7 cellular contexts compared by ENCODE assay signal in genomic region chr10:69328888-69329287, GRCh38. TPM values are rescaled to one million over a fixed set of nuclear protein-coding genes. Genes with fewer than 3 reads are reported as not detected.
DNase-seq lines count a peak whose midpoint lies in the region; ATAC-seq and TF ChIP-seq lines count a peak whose summit lies in the region.
"Not testable (repeated sequence)": the region's sequence is repeated elsewhere in the genome, so short reads cannot be mapped to it uniquely, and the experiment has no call there.

No MANE protein-coding gene starts in this region.

- not testable (repeated sequence) for H3T11ph ChIP-seq in H9 (ENCODE audit: low read length)

- not testable (repeated sequence) for H3K23me2 ChIP-seq in H9 (ENCODE audit: insufficient read length, low read depth, low read length, poor library complexity, severe bottlenecking)

- not testable (repeated sequence) for H3K18ac ChIP-seq in H9 (ENCODE audit: insufficient read length, low read depth, low read length)

- H3K4me3 ChIP-seq in iPS-20b (ENCODE audit: low read length) = not testable (repeated sequence)

- not testable (repeated sequence) for H3K56ac ChIP-seq in H9 (ENCODE audit: insufficient read length, low read depth, low read length)

- H2BK5ac ChIP-seq in H9 (ENCODE audit: insufficient read length, low read length) = not testable (repeated sequence)

- not testable (repeated sequence) for H4K20me1 ChIP-seq in H9 (ENCODE audit: control insufficient read depth, insufficient read depth, insufficient read length)

- POLR2A ChIA-PET in activated CD4-positive, alpha-beta T cell treated with anti-CD3 and anti-CD28 coated beads for 36 hours (lab: Charles Lee) = interaction anchor here (1.6 to 1.7 kb wide), 2 partner anchors 10 to 11 kb away, joined by 4 to 5 read pairs; no protein-coding TSS in a partner anchor

- H3K4me2 ChIP-seq in H9 (ENCODE audit: insufficient read depth, insufficient read length, low read length) = not testable (repeated sequence)

- H2BK12ac ChIP-seq in H9 (ENCODE audit: insufficient read length, low read depth, low read length) = not testable (repeated sequence)

- not testable (repeated sequence) for DNase-seq in H9; activated CD4-positive, alpha-beta T cell treated with anti-CD3 and anti-CD28 coated beads for 36 hours; activated naive CD8-positive, alpha-beta T cell treated with anti-CD3 and anti-CD28 coated beads for 36 hours; effector memory CD8-positive, alpha-beta T cell; natural killer cell treated with Interleukin-12 subunit alpha and Interleukin-12 subunit beta and Interleukin-15 and Interleukin-18, amount 100 ng/mL, for 72 hours (ENCODE audit: low spot score)

- H3K9ac ChIP-seq in H9 (ENCODE audit: extremely low read depth, insufficient read length, low read length) = not testable (repeated sequence)
- H3K9ac ChIP-seq in iPS-20b (ENCODE audit: low read depth, low read length) = peak overlapping the region; percentile 62; the same call in 1 of the 2 replicates

- not testable (repeated sequence) for H2BK120ac ChIP-seq in H9 (ENCODE audit: low read depth, low read length, poor library complexity, severe bottlenecking)

- H2AK5ac ChIP-seq in H9 (ENCODE audit: insufficient read length, low read length) = not testable (repeated sequence)

- not testable (repeated sequence) for H2BK20ac ChIP-seq in H9 (ENCODE audit: low read depth, low read length, poor library complexity, severe bottlenecking)

- H3K9me3 Mint-ChIP-seq in H9; activated CD4-positive, alpha-beta T cell treated with anti-CD3 and anti-CD28 coated beads for 36 hours (ENCODE audit: low read depth); activated naive CD8-positive, alpha-beta T cell treated with anti-CD3 and anti-CD28 coated beads for 36 hours; effector memory CD8-positive, alpha-beta T cell; natural killer cell treated with Interleukin-12 subunit alpha and Interleukin-12 subunit beta and Interleukin-15 and Interleukin-18, amount 100 ng/mL, for 72 hours; stimulated activated memory B cell treated with anti-CD40 and anti-IgM and Interleukin-4, amounts not matched to agents 10 μg/mL and 1 μg/mL and 100 μg/mL, for 72 hours: not testable (repeated sequence)

- WGBS in H9 (ENCODE audit: extremely low coverage, insufficient read length, low lambda C conversion rate) = no CpG with 5 or more reads among the region's 2 CpGs

- H3K79me1 ChIP-seq in H9 (ENCODE audit: insufficient read depth, low read depth, low read length, poor library complexity, severe bottlenecking) = not testable (repeated sequence)

- H4K8ac ChIP-seq in H9 (replicated peaks; ENCODE audit: insufficient read length, low read depth, low read length) = not testable (repeated sequence)

- H3K4me1 Mint-ChIP-seq in H9 = peaks cover 73 to 87% of the 10 kb centered on the region in 2 experiments
- peaks cover 70% of the 10 kb centered on the region for H3K4me1 Mint-ChIP-seq in activated CD4-positive, alpha-beta T cell treated with anti-CD3 and anti-CD28 coated beads for 36 hours
- H3K4me1 Mint-ChIP-seq in activated naive CD8-positive, alpha-beta T cell treated with anti-CD3 and anti-CD28 coated beads for 36 hours = peaks cover 61% of the 10 kb centered on the region
- H3K4me1 Mint-ChIP-seq in effector memory CD8-positive, alpha-beta T cell (ENCODE audit: low read depth in 2 of 2) = peaks cover 35 to 50% of the 10 kb centered on the region in 2 donors
- peaks cover 37 to 41% of the 10 kb centered on the region in 2 donors for H3K4me1 Mint-ChIP-seq in natural killer cell treated with Interleukin-12 subunit alpha and Interleukin-12 subunit beta and Interleukin-15 and Interleukin-18, amount 100 ng/mL, for 72 hours (ENCODE audit: low read depth in 2 of 2)
- peaks cover 59% of the 10 kb centered on the region for H3K4me1 Mint-ChIP-seq in stimulated activated memory B cell treated with anti-CD40 and anti-IgM and Interleukin-4, amounts not matched to agents 10 μg/mL and 1 μg/mL and 100 μg/mL, for 72 hours

- not testable (repeated sequence) for ATAC-seq in activated CD4-positive, alpha-beta T cell treated with anti-CD3 and anti-CD28 coated beads for 36 hours; effector memory CD8-positive, alpha-beta T cell (replicated peaks); natural killer cell treated with Interleukin-12 subunit alpha and Interleukin-12 subunit beta and Interleukin-15 and Interleukin-18, amount 100 ng/mL, for 72 hours; stimulated activated memory B cell treated with anti-CD40 and anti-IgM and Interleukin-4, amounts not matched to agents 10 μg/mL and 1 μg/mL and 100 μg/mL, for 72 hours

- not testable (repeated sequence) for H3K27me3 ChIP-seq in H9 (ENCODE audit: insufficient read depth, low read length); iPS-20b (ENCODE audit: insufficient read depth, low read length)

- peak overlapping the region; percentile 94 to 100 (median 96) for H3K27ac Mint-ChIP-seq in H9
- peak overlapping the region; percentile 89 for H3K27ac Mint-ChIP-seq in activated CD4-positive, alpha-beta T cell treated with anti-CD3 and anti-CD28 coated beads for 36 hours
- peak overlapping the region; percentile 85 for H3K27ac Mint-ChIP-seq in activated naive CD8-positive, alpha-beta T cell treated with anti-CD3 and anti-CD28 coated beads for 36 hours
- H3K27ac Mint-ChIP-seq in effector memory CD8-positive, alpha-beta T cell = peak overlapping the region; percentile 69 to 89
- peak overlapping the region; percentile 44 to 72 for H3K27ac Mint-ChIP-seq in natural killer cell treated with Interleukin-12 subunit alpha and Interleukin-12 subunit beta and Interleukin-15 and Interleukin-18, amount 100 ng/mL, for 72 hours
- H3K27ac Mint-ChIP-seq in stimulated activated memory B cell treated with anti-CD40 and anti-IgM and Interleukin-4, amounts not matched to agents 10 μg/mL and 1 μg/mL and 100 μg/mL, for 72 hours = peak overlapping the region; percentile 85

- not testable (repeated sequence) for H3K9me3 ChIP-seq in H9 (ENCODE audit: control insufficient read depth, low read depth, low read length); iPS-20b (ENCODE audit: insufficient read depth, low read depth, low read length)

- H3K4me1 ChIP-seq in H9 (ENCODE audit: insufficient read depth, low read length) (peaks cover 41% of the 10 kb centered on the region), iPS-20b (ENCODE audit: insufficient read depth, low read length) (peaks cover 60% of the 10 kb centered on the region)

- H3K4me3 Mint-ChIP-seq in H9 = peak overlapping the region; percentile 29 to 62; a peak in 4 of 5 replicates
- H3K4me3 Mint-ChIP-seq in activated CD4-positive, alpha-beta T cell treated with anti-CD3 and anti-CD28 coated beads for 36 hours = not testable (repeated sequence)
- peak overlapping the region; percentile 29 for H3K4me3 Mint-ChIP-seq in activated naive CD8-positive, alpha-beta T cell treated with anti-CD3 and anti-CD28 coated beads for 36 hours
- H3K4me3 Mint-ChIP-seq in effector memory CD8-positive, alpha-beta T cell = peak overlapping the region; percentile 22 to 62
- peak overlapping the region; percentile 52 for H3K4me3 Mint-ChIP-seq in natural killer cell treated with Interleukin-12 subunit alpha and Interleukin-12 subunit beta and Interleukin-15 and Interleukin-18, amount 100 ng/mL, for 72 hours
- peak overlapping the region; percentile 32 for H3K4me3 Mint-ChIP-seq in stimulated activated memory B cell treated with anti-CD40 and anti-IgM and Interleukin-4, amounts not matched to agents 10 μg/mL and 1 μg/mL and 100 μg/mL, for 72 hours

- H2BK15ac ChIP-seq in H9 (ENCODE audit: low read depth, low read length) = not testable (repeated sequence)

- CTCF ChIA-PET in activated CD4-positive, alpha-beta T cell treated with anti-CD3 and anti-CD28 coated beads for 36 hours (lab: Charles Lee) = interaction anchor here (1.9 kb wide), 1 partner anchor 12 kb away, joined by 11 read pairs; no protein-coding TSS in a partner anchor

- not testable (repeated sequence) for H3K27me3 Mint-ChIP-seq in H9 (ENCODE audit: low read depth); activated CD4-positive, alpha-beta T cell treated with anti-CD3 and anti-CD28 coated beads for 36 hours; activated naive CD8-positive, alpha-beta T cell treated with anti-CD3 and anti-CD28 coated beads for 36 hours; effector memory CD8-positive, alpha-beta T cell; natural killer cell treated with Interleukin-12 subunit alpha and Interleukin-12 subunit beta and Interleukin-15 and Interleukin-18, amount 100 ng/mL, for 72 hours; stimulated activated memory B cell treated with anti-CD40 and anti-IgM and Interleukin-4, amounts not matched to agents 10 μg/mL and 1 μg/mL and 100 μg/mL, for 72 hours

- intact Hi-C loops in activated CD4-positive, alpha-beta T cell treated with anti-CD3 and anti-CD28 coated beads for 36 hours (cut with DNase I, micrococcal nuclease) = loop anchor here in 1 of 2 experiments (1.0 kb wide), 1 partner anchor 10 kb away; no protein-coding TSS in a partner anchor

- H3K27ac ChIP-seq in H9 (ENCODE audit: insufficient read length, low read depth, low read length) (peak overlapping the region; percentile 95), iPS-20b (ENCODE audit: low read length) (peak overlapping the region; percentile 94)

- H3K79me2 ChIP-seq in H9 (ENCODE audit: insufficient read depth, low read length) = peaks cover 52% of the 10 kb centered on the region

- not testable (repeated sequence) for H4K91ac ChIP-seq in H9 (ENCODE audit: insufficient read length, low read depth, low read length)

- not testable (repeated sequence) for H4K5ac ChIP-seq in H9 (ENCODE audit: insufficient read length, low read depth, low read length)

- TF ChIP-seq CTCF in H9 (conservative IDR thresholded peaks at IDR 0.05) = not testable (repeated sequence)

- not testable (repeated sequence) for H3K36me3 ChIP-seq in iPS-20b (ENCODE audit: insufficient read depth, low read depth, low read length)

- not testable (repeated sequence) for H3K23ac ChIP-seq in H9 (ENCODE audit: insufficient read length, low read depth, low read length)

- H3K14ac ChIP-seq in H9 (ENCODE audit: insufficient read depth, low read length) = not testable (repeated sequence)

- not testable (repeated sequence) for H3K36me3 Mint-ChIP-seq in H9 (ENCODE audit: insufficient read depth in 1 of 3, low read depth in 3 of 3); natural killer cell treated with Interleukin-12 subunit alpha and Interleukin-12 subunit beta and Interleukin-15 and Interleukin-18, amount 100 ng/mL, for 72 hours
- H3K36me3 Mint-ChIP-seq in activated CD4-positive, alpha-beta T cell treated with anti-CD3 and anti-CD28 coated beads for 36 hours (ENCODE audit: low read depth) = peaks cover 32% of the 10 kb centered on the region
- H3K36me3 Mint-ChIP-seq in activated naive CD8-positive, alpha-beta T cell treated with anti-CD3 and anti-CD28 coated beads for 36 hours = peaks cover 28% of the 10 kb centered on the region
- peaks cover 29% of the 10 kb centered on the region for H3K36me3 Mint-ChIP-seq in effector memory CD8-positive, alpha-beta T cell (ENCODE audit: insufficient read depth)
- H3K36me3 Mint-ChIP-seq in stimulated activated memory B cell treated with anti-CD40 and anti-IgM and Interleukin-4, amounts not matched to agents 10 μg/mL and 1 μg/mL and 100 μg/mL, for 72 hours = peaks cover 19% of the 10 kb centered on the region

- not testable (repeated sequence) for H2AFZ ChIP-seq in H9 (ENCODE audit: low read length)

- H3K4ac ChIP-seq in H9 (ENCODE audit: low read depth, low read length) = not testable (repeated sequence)

RNA-seq across cellular contexts. Expression of gene HK1, which starts 50.6 kb away (rescaled TPM):
- total RNA-seq in H9 (2021) = 98.8 and 104 TPM in 2 replicates
- 100 to 1,000 TPM; 258 to 261 TPM for total RNA-seq in activated CD4-positive, alpha-beta T cell treated with anti-CD3 and anti-CD28 coated beads for 36 hours
- total RNA-seq in activated naive CD8-positive, alpha-beta T cell treated with anti-CD3 and anti-CD28 coated beads for 36 hours = 100 to 1,000 TPM; 236 to 244 TPM
- 100 to 1,000 TPM; 169 to 185 TPM for total RNA-seq in natural killer cell treated with Interleukin-12 subunit alpha and Interleukin-12 subunit beta and Interleukin-15 and Interleukin-18, amount 100 ng/mL, for 72 hours
